Comparison of ENCODE assay signal across 10 cellular contexts in the genomic region with DNA sequence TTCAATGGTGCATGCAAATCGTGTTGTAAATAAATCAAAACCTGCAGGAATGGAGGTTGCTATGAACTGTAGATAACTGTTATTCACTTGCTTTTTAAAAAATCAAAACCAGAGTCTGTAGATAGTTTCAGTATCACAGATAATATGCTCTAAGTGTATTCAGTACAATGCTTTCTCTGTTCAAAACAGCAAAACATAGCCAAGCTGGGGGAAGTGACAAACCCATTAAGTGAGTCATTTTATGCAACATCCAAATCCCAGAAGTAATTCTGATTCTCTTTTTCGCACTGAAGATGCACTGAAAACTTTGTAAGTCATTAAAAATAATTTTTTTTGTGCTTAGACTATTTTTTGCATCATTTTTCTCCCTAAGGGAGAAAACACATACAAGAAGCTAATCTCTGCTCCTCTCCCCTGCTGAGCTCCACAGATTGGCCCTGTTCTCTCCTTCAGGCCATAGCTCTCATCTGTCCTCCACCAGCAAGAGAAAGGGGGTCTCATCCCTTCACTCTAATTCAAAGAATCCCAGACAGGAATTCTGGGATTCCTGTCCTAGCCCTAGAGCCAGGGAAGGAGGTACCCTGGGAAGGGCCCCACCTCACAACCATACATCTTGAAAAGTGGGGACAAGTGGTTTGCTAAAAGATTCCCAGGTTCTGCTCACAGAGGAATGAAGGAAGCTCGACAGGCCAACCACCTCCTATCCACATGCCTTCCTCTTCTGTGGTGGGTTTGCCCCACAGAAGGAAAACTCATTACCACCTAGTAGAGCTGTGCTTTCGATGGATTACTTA. TPM values are rescaled to one million over a fixed set of nuclear protein-coding genes. Genes with fewer than 3 reads are reported as not detected.
A peak's percentile ranks its signal among the peaks of the same experiment; 100 is the strongest.
DNase-seq lines count a peak whose midpoint lies in the region; ATAC-seq, FAIRE-seq and TF ChIP-seq lines count a peak whose summit lies in the region.
"Had no signal": no experiment of that assay in that cellular context is flagged by ENCODE, and none has a peak within 500 bp of the region (broad histone marks: within the 10 kb centered on the region; RNA-seq: fewer than 3 reads in every experiment).

No MANE protein-coding gene starts in this region.

- H3K36me3 Mint-ChIP-seq in T-cell = no peaks in the 10 kb centered on the region
- H3K36me3 Mint-ChIP-seq in activated CD4-positive, alpha-beta memory T cell treated with anti-CD3 and anti-CD28 coated beads, Interleukin-2, amount 10 ng/mL, durations not matched to agents 7 days and 5 days (ENCODE audit: low read depth) = peaks cover 4% of the 10 kb centered on the region

- FAIRE-seq in H54 (lab: Jason Lieb, UNC) = peak; percentile 76

- CTCF ChIA-PET in T-cell (lab: Charles Lee) = no interaction called here
- CTCF ChIA-PET in activated CD4-positive, alpha-beta memory T cell treated with anti-CD3 and anti-CD28 coated beads, Interleukin-2, amount 10 ng/mL, durations not matched to agents 7 days and 5 days (lab: Charles Lee) = interaction anchor here (1.1 kb wide), 1 partner anchor 220 kb away, joined by 3 read pairs; no protein-coding TSS in a partner anchor

- no peaks in the 10 kb centered on the region for H3K27me3 ChIP-seq in layer of hippocampus (ENCODE audit: control insufficient read depth, insufficient read depth, low read length)

- peak overlapping the region; percentile 94 for H3K27ac ChIP-seq in layer of hippocampus (ENCODE audit: low read depth, low read length)
- H3K27ac ChIP-seq: epithelial cell of prostate had no signal

- TF ChIP-seq POLR2A in H54 (IDR thresholded peaks at IDR 0.05; ENCODE audit: low read depth, low read length) = no peak

- no peaks in the 10 kb centered on the region for H3K27me3 Mint-ChIP-seq in T-cell
- no peaks in the 10 kb centered on the region for H3K27me3 Mint-ChIP-seq in activated CD4-positive, alpha-beta memory T cell treated with anti-CD3 and anti-CD28 coated beads, Interleukin-2, amount 10 ng/mL, durations not matched to agents 7 days and 5 days

- DNase-seq in EL = peak; percentile 30
- DNase-seq in H54 (ENCODE audit: insufficient read length, low spot score) = peak; percentile 54
- no peak for DNase-seq in T-cell
- DNase-seq in activated CD4-positive, alpha-beta memory T cell treated with anti-CD3 and anti-CD28 coated beads, Interleukin-2, amount 10 ng/mL, durations not matched to agents 7 days and 5 days = no peak
- no peak for DNase-seq in NCI-H774 (lab: John Stamatoyannopoulos, UW)
- DNase-seq in NCI-H1048 (lab: John Stamatoyannopoulos, UW) = no peak
- DNase-seq: stimulated activated CD4-positive, alpha-beta T cell treated with anti-CD3 and anti-CD28 coated beads, Interleukin-2, amount 100 ng/mL, for 24 hours had no signal

- POLR2A ChIA-PET in T-cell (lab: Charles Lee) = interaction anchor here in 1 of 2 donors (0.6 kb wide), 1 partner anchor 1460 kb away, joined by 8 read pairs; no protein-coding TSS in a partner anchor
- POLR2A ChIA-PET in activated CD4-positive, alpha-beta memory T cell treated with anti-CD3 and anti-CD28 coated beads, Interleukin-2, amount 10 ng/mL, durations not matched to agents 7 days and 5 days (lab: Charles Lee) = interaction anchor here (0.9 to 2.3 kb wide), 3 partner anchors 26 to 225 kb away, joined by 3 to 5 read pairs (median 3); no protein-coding TSS in a partner anchor

- H3K27ac Mint-ChIP-seq in T-cell = peak overlapping the region; percentile 56 to 61
- no peak overlapping the region for H3K27ac Mint-ChIP-seq in activated CD4-positive, alpha-beta memory T cell treated with anti-CD3 and anti-CD28 coated beads, Interleukin-2, amount 10 ng/mL, durations not matched to agents 7 days and 5 days

- no peak overlapping the region for H3K4me3 Mint-ChIP-seq in T-cell
- H3K4me3 Mint-ChIP-seq in activated CD4-positive, alpha-beta memory T cell treated with anti-CD3 and anti-CD28 coated beads, Interleukin-2, amount 10 ng/mL, durations not matched to agents 7 days and 5 days = no peak overlapping the region

- ATAC-seq in T-cell (replicated peaks in 1 of 4) (no peak), GM21381 (IDR thresholded peaks at IDR 0.05; ENCODE audit: unreplicated experiment) (no peak)

- H3K9me3 Mint-ChIP-seq in T-cell = no peaks in the 10 kb centered on the region
- no peaks in the 10 kb centered on the region for H3K9me3 Mint-ChIP-seq in activated CD4-positive, alpha-beta memory T cell treated with anti-CD3 and anti-CD28 coated beads, Interleukin-2, amount 10 ng/mL, durations not matched to agents 7 days and 5 days

- H3K4me1 Mint-ChIP-seq in T-cell = peaks cover 6 to 29% (median 8%) of the 10 kb centered on the region in 3 donors
- peaks cover 36% of the 10 kb centered on the region for H3K4me1 Mint-ChIP-seq in activated CD4-positive, alpha-beta memory T cell treated with anti-CD3 and anti-CD28 coated beads, Interleukin-2, amount 10 ng/mL, durations not matched to agents 7 days and 5 days

RNA-seq across cellular contexts. Expression of a gene that starts 4.9 kb away (rescaled TPM):
- total RNA-seq in T-cell = 1 to 10 TPM in 1 of 5 donors, under 1 TPM in 4; 0.43 to 1.5 (median 0.76) TPM
- total RNA-seq in activated CD4-positive, alpha-beta memory T cell treated with anti-CD3 and anti-CD28 coated beads, Interleukin-2, amount 10 ng/mL, durations not matched to agents 7 days and 5 days = 1 to 10 TPM; 1.4 to 1.7 TPM

Comparison
In these comparisons a context has a peak if more than half of its experiments do, and no peak if none do; other contexts are left out.
1. DNase-seq: peak in EL (single experiment) and H54 (single experiment); none in T-cell (0 of 34), activated CD4-positive, alpha-beta memory T cell treated with anti-CD3 and anti-CD28 coated beads, Interleukin-2, amount 10 ng/mL, durations not matched to agents 7 days and 5 days (single experiment), NCI-H774 (single experiment) and NCI-H1048 (single experiment).